In genomic region chr11:14471127-14471526, GRCh38 we compare ENCODE assay signal across 26 cellular contexts. TPM values are rescaled to one million over a fixed set of nuclear protein-coding genes. Genes with fewer than 3 reads are reported as not detected.
DNase-seq lines count a peak whose midpoint lies in the region; ATAC-seq and TF ChIP-seq lines count a peak whose summit lies in the region.
"Had no signal": no experiment of that assay in that cellular context is flagged by ENCODE, and none has a peak within 500 bp of the region (broad histone marks: within the 10 kb centered on the region; RNA-seq: fewer than 3 reads in every experiment).

No MANE protein-coding gene starts in this region.

- CTCF ChIA-PET in Calu3 (lab: Charles Lee) = no interaction called here
- CTCF ChIA-PET in RWPE1 (lab: Yijun Ruan, JAX) = interaction anchor here (0.6 kb wide), 1 partner anchor 11 kb away, joined by 3 read pairs; no protein-coding TSS in a partner anchor

- DNase-seq in activated T-cell treated with anti-CD3 and anti-CD28 coated beads, Interleukin-2, amount 50 U/mL, for 24 hours = no peak
- no peak for DNase-seq in activated T-cell treated with anti-CD3 and anti-CD28 coated beads for 4 hours
- no peak for DNase-seq in Calu3
- no peak for DNase-seq in left lung
- no peak for DNase-seq in breast epithelium (ENCODE audit: low spot score in 2 of 2)
- DNase-seq in RWPE1 (ENCODE audit: low spot score) = no peak
- DNase-seq: activated CD4-positive, alpha-beta T cell treated with anti-CD3 and anti-CD28 coated beads for 48 hours; activated CD8-positive, alpha-beta memory T cell treated with anti-CD3 and anti-CD28 coated beads, Interleukin-2, amount 50 U/mL, for 48 hours; activated effector memory CD4-positive, alpha-beta T cell treated with anti-CD3 and anti-CD28 coated beads, Interleukin-2, amount 50 U/mL, for 16 hours; brain microvascular endothelial cell; colonic mucosa; DMS79 treated with DMSO at 0.1 percent for 48 hours; effector CD8-positive, alpha-beta T cell; GF-D8; glutamatergic neuron; MV-4-11; NCI-H1436 treated with DMSO at 0.1 percent for 48 hours; NCI-H2107; NCI-H748 treated with DMSO at 0.1 percent for 48 hours; psoas muscle; sigmoid colon; stimulated activated CD4-positive, alpha-beta T cell treated with anti-CD3 and anti-CD28 coated beads, Interleukin-4, amount 100 ng/mL, for 4 hours; stimulated activated naive CD4-positive, alpha-beta T cell treated with Interleukin-2 at 50 U/mL for 16 hours had no signal

- H3K36me3 Mint-ChIP-seq in activated T-cell treated with anti-CD3 and anti-CD28 coated beads, Interleukin-2, amount 50 U/mL, for 24 hours (ENCODE audit: low read depth) = peaks cover 95% of the 10 kb centered on the region
- peaks cover 50% of the 10 kb centered on the region for H3K36me3 Mint-ChIP-seq in Calu3 (ENCODE audit: insufficient read depth, unreplicated experiment)
- H3K36me3 Mint-ChIP-seq in stimulated activated memory B cell treated with anti-CD40 and anti-IgM and Interleukin-4, amounts not matched to agents 10 μg/mL and 1 μg/mL and 100 μg/mL, for 72 hours = peaks cover 68% of the 10 kb centered on the region

- peak overlapping the region; percentile 68 for H3K27ac Mint-ChIP-seq in activated T-cell treated with anti-CD3 and anti-CD28 coated beads, Interleukin-2, amount 50 U/mL, for 24 hours
- H3K27ac Mint-ChIP-seq in Calu3 (ENCODE audit: unreplicated experiment) = peak overlapping the region; percentile 22
- H3K27ac Mint-ChIP-seq in stimulated activated memory B cell treated with anti-CD40 and anti-IgM and Interleukin-4, amounts not matched to agents 10 μg/mL and 1 μg/mL and 100 μg/mL, for 72 hours = peak overlapping the region; percentile 57

- H3K4me3 Mint-ChIP-seq in activated T-cell treated with anti-CD3 and anti-CD28 coated beads, Interleukin-2, amount 50 U/mL, for 24 hours = no peak overlapping the region
- no peak overlapping the region for H3K4me3 Mint-ChIP-seq in Calu3 (ENCODE audit: low read depth, unreplicated experiment)
- H3K4me3 Mint-ChIP-seq in stimulated activated memory B cell treated with anti-CD40 and anti-IgM and Interleukin-4, amounts not matched to agents 10 μg/mL and 1 μg/mL and 100 μg/mL, for 72 hours = no peak overlapping the region

- H3K9me3 Mint-ChIP-seq in activated T-cell treated with anti-CD3 and anti-CD28 coated beads, Interleukin-2, amount 50 U/mL, for 24 hours = no peaks in the 10 kb centered on the region
- no peaks in the 10 kb centered on the region for H3K9me3 Mint-ChIP-seq in Calu3 (ENCODE audit: low read depth, unreplicated experiment)
- H3K9me3 Mint-ChIP-seq in stimulated activated memory B cell treated with anti-CD40 and anti-IgM and Interleukin-4, amounts not matched to agents 10 μg/mL and 1 μg/mL and 100 μg/mL, for 72 hours = no peaks in the 10 kb centered on the region

- no peaks in the 10 kb centered on the region for H3K27me3 Mint-ChIP-seq in activated T-cell treated with anti-CD3 and anti-CD28 coated beads, Interleukin-2, amount 50 U/mL, for 24 hours
- H3K27me3 Mint-ChIP-seq in Calu3 (ENCODE audit: unreplicated experiment) = no peaks in the 10 kb centered on the region
- H3K27me3 Mint-ChIP-seq in stimulated activated memory B cell treated with anti-CD40 and anti-IgM and Interleukin-4, amounts not matched to agents 10 μg/mL and 1 μg/mL and 100 μg/mL, for 72 hours = no peaks in the 10 kb centered on the region

- H3K27ac ChIP-seq in left lung = peak overlapping the region; percentile 20 to 42
- H3K27ac ChIP-seq in breast epithelium = no peak overlapping the region
- no peak overlapping the region for H3K27ac ChIP-seq in RWPE1
- H3K27ac ChIP-seq: brain microvascular endothelial cell, colonic mucosa, psoas muscle, sigmoid colon, thoracic aorta had no signal

- H3K36me3 ChIP-seq in left lung = peaks cover 10 to 99% of the 10 kb centered on the region in 2 donors
- peaks cover 1% of the 10 kb centered on the region for H3K36me3 ChIP-seq in breast epithelium

- no peak overlapping the region for H3K4me3 ChIP-seq in left lung
- no peak overlapping the region for H3K4me3 ChIP-seq in breast epithelium
- H3K4me3 ChIP-seq: colonic mucosa, psoas muscle, sigmoid colon, thoracic aorta had no signal

- TF ChIP-seq CTCF in Calu3 (IDR thresholded peaks at IDR 0.05; ENCODE audit: unreplicated experiment) (no peak), left lung (IDR thresholded peaks at IDR 0.05) (no peak), breast epithelium (IDR thresholded peaks at IDR 0.05) (no peak), RWPE1 (conservative IDR thresholded peaks at IDR 0.05; ENCODE audit: low read depth) (no peak)

- H3K9me3 ChIP-seq in left lung (no peaks in the 10 kb centered on the region), breast epithelium (no peaks in the 10 kb centered on the region)
- H3K9me3 ChIP-seq: colonic mucosa, psoas muscle, sigmoid colon, thoracic aorta had no signal

- POLR2A ChIA-PET in RWPE1 (lab: Yijun Ruan, JAX; ENCODE audit: low non-redundant PET) = interaction anchor here (0.6 kb wide), 1 partner anchor 18 kb away, joined by 3 read pairs; no protein-coding TSS in a partner anchor

- H3K4me1 ChIP-seq in left lung (peaks cover 0 to 15% of the 10 kb centered on the region in 2 donors), breast epithelium (no peaks in the 10 kb centered on the region)
- H3K4me1 ChIP-seq: colonic mucosa, psoas muscle, sigmoid colon had no signal

- peaks cover 49% of the 10 kb centered on the region for H3K4me1 Mint-ChIP-seq in activated T-cell treated with anti-CD3 and anti-CD28 coated beads, Interleukin-2, amount 50 U/mL, for 24 hours (ENCODE audit: low read depth)
- H3K4me1 Mint-ChIP-seq in Calu3 (ENCODE audit: low read depth, unreplicated experiment) = peaks cover 5% of the 10 kb centered on the region
- H3K4me1 Mint-ChIP-seq in stimulated activated memory B cell treated with anti-CD40 and anti-IgM and Interleukin-4, amounts not matched to agents 10 μg/mL and 1 μg/mL and 100 μg/mL, for 72 hours = peaks cover 11% of the 10 kb centered on the region

- H3K27me3 ChIP-seq in left lung (no peaks in the 10 kb centered on the region), breast epithelium (no peaks in the 10 kb centered on the region)
- H3K27me3 ChIP-seq: brain microvascular endothelial cell, colonic mucosa, sigmoid colon had no signal

- TF ChIP-seq POLR2A in breast epithelium (IDR thresholded peaks at IDR 0.05) = no peak

- no TSS peak for BruUV-seq in Calu3 (replicated peaks; lab: Mats Ljungman, UMichigan)

- intact Hi-C loops in Calu3 (cut with micrococcal nuclease; ENCODE audit: unreplicated experiment) = no loop called here
- intact Hi-C loops in left lung (cut with DNase I) = no loop called here
- intact Hi-C loops in breast epithelium (cut with DNase I; ENCODE audit: low total_unique reads) = no loop called here

- ATAC-seq in left lung (peak; percentile 84), HG02840 (IDR thresholded peaks at IDR 0.05; ENCODE audit: low FRiP score, unreplicated experiment) (no peak)
- ATAC-seq in stimulated activated memory B cell treated with anti-CD40 and anti-IgM and Interleukin-4, amounts not matched to agents 10 μg/mL and 1 μg/mL and 100 μg/mL, for 72 hours = no peak
- ATAC-seq: psoas muscle had no signal

RNA-seq across cellular contexts. Expression of gene COPB1, which starts 28.5 kb away (rescaled TPM):
- 92.1 and 95.5 TPM in 2 replicates for total RNA-seq in Calu3 (2022)
- total RNA-seq in left lung = 100 to 1,000 TPM; 105 to 113 TPM
- total RNA-seq in breast epithelium = 100 to 1,000 TPM in 2 of 3 donors, 10 to 100 TPM in 1; 95.2 to 139 (median 115) TPM

RNA-seq across cellular contexts. Expression of gene PSMA1, which starts 49.1 kb away (rescaled TPM):
- 187 and 205 TPM in 2 replicates for total RNA-seq in Calu3 (2022)
- total RNA-seq in left lung = 100 to 1,000 TPM; 109 to 184 TPM
- total RNA-seq in breast epithelium = 100 to 1,000 TPM; 107 to 120 (median 116) TPM

Comparison
In these comparisons a context has a peak if more than half of its experiments do, and no peak if none do; other contexts are left out.
1. H3K27ac ChIP-seq: peak in left lung (2 of 2); none in breast epithelium (0 of 2) and RWPE1 (single experiment).
2. Peak in every context shown above with its lines, with median percentiles within 50 percentile points of each other: H3K27ac Mint-ChIP-seq.